In the genomic region with DNA sequence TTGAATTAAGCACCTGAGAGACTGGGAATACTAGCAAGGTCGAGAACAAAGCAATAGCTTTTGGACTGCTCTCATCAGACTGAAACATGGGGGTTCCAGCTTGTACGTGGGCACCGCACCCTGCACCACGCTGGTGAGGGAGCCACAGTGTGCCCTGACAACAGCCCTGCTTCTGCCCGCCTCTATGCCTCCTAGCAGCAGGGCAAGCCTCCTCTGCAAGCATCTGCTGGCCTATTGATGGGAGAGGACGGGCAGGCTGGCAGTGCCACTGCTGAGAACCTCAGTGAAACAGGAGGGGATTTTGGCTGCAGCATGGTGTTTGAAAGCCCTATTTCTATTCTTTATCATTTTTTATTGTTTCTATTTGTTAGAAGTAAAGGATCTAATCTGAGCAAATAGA, we compare ENCODE assay signal across 14 cellular contexts.
"Had no signal": no experiment of that assay in that cellular context is flagged by ENCODE, and none has a peak within 500 bp of the region (broad histone marks: within the 10 kb centered on the region; RNA-seq: fewer than 3 reads in every experiment).

No MANE protein-coding gene starts in this region.

- H3K4me1 ChIP-seq: foreskin keratinocyte, prostate gland had no signal

- H3K9me3 ChIP-seq: prostate gland had no signal

- H3K36me3 ChIP-seq: brain microvascular endothelial cell, prostate gland, WERI-Rb-1 had no signal

- DNase-seq: activated CD8-positive, alpha-beta memory T cell treated with anti-CD3 and anti-CD28 coated beads, Interleukin-2, amount 50 U/mL, for 4 hours; activated gamma-delta T cell treated with Interleukin-2 at 50 U/mL for 16 hours; activated T-cell treated with anti-CD3 and anti-CD28 coated beads, Interleukin-2, amount 50 U/mL, for 48 hours; brain microvascular endothelial cell; effector memory CD4-positive, alpha-beta T cell; foreskin keratinocyte; left colon; mammary epithelial cell; occipital lobe; stimulated activated naive CD8-positive, alpha-beta T cell treated with anti-CD3 and anti-CD28 coated beads, Interleukin-15, amount 100 ng/mL, for 72 hours; T-helper 17 cell; WERI-Rb-1 had no signal

- H3K27me3 ChIP-seq: brain microvascular endothelial cell had no signal

- ATAC-seq: foreskin keratinocyte; left colon; sciatic nerve; stimulated activated naive CD8-positive, alpha-beta T cell treated with anti-CD3 and anti-CD28 coated beads, Interleukin-15, amount 100 ng/mL, for 72 hours; T-helper 17 cell had no signal

- H3K27ac ChIP-seq: brain microvascular endothelial cell, foreskin keratinocyte, prostate gland, WERI-Rb-1 had no signal

- H3K4me3 ChIP-seq: prostate gland had no signal
